ENCODE assay signal across 14 cellular contexts in the genomic region with DNA sequence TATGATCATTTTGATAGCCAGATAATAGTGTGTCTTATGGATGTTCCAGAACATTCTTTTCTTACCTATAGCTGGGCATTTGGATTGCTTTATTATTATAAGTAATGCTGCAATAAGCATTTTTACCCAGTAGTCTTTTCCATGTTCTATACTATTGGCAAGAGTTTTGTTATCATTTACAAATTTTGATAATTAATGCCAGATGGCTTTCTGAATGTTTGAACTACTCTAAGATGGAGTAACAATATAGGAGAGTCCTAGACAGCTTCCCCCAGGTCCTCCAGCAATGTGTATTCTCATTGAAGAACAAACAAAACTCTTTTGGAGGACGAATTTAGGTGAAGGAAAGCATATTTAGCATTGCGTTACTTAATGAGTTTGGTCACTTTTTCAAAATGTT.
DNase-seq lines count a peak whose midpoint lies in the region; ATAC-seq and TF ChIP-seq lines count a peak whose summit lies in the region.
"Had no signal": no experiment of that assay in that cellular context is flagged by ENCODE, and none has a peak within 500 bp of the region (broad histone marks: within the 10 kb centered on the region; RNA-seq: fewer than 3 reads in every experiment).

No MANE protein-coding gene starts in this region.

- no peak for DNase-seq in CD4-positive, alpha-beta T cell
- no peak for DNase-seq in MM.1S
- no peak for DNase-seq in effector memory CD8-positive, alpha-beta T cell
- DNase-seq in natural killer cell treated with Interleukin-12 subunit alpha and Interleukin-12 subunit beta and Interleukin-15 and Interleukin-18, amount 100 ng/mL, for 72 hours (ENCODE audit: low spot score), result no peak
- no peak for DNase-seq in hypothalamus (lab: John Stamatoyannopoulos, UW)
- DNase-seq in GM19240 (ENCODE audit: insufficient read length, low spot score), result no peak
- DNase-seq in cerebellar nuclear complex (lab: John Stamatoyannopoulos, UW), result no peak
- DNase-seq: MG63, NCI-H1105 treated with DMSO at 0.1 percent for 48 hours, NCI-H187, NCI-H2171, NCI-H510A, SIG-M5 had no signal

- H3K27me3 Mint-ChIP-seq in CD4-positive, alpha-beta T cell, result no peaks in the 10 kb centered on the region
- H3K27me3 Mint-ChIP-seq in effector memory CD8-positive, alpha-beta T cell, result no peaks in the 10 kb centered on the region
- H3K27me3 Mint-ChIP-seq in natural killer cell treated with Interleukin-12 subunit alpha and Interleukin-12 subunit beta and Interleukin-15 and Interleukin-18, amount 100 ng/mL, for 72 hours, result no peaks in the 10 kb centered on the region
- H3K27me3 Mint-ChIP-seq: B cell had no signal

- intact Hi-C loops in CD4-positive, alpha-beta T cell (cut with DNase I, micrococcal nuclease), result loop anchor here (1.0 to 5.0 kb wide), 4 partner anchors 35 to 104 kb away; partner anchors contain the start of gene INPP4A (in 2 of the 2)

- H3K4me3 ChIP-seq in MM.1S (ENCODE audit: low read length), result no peak overlapping the region
- H3K4me3 ChIP-seq: MG63 had no signal

- peak overlapping the region; percentile 61 for H3K27ac Mint-ChIP-seq in CD4-positive, alpha-beta T cell
- H3K27ac Mint-ChIP-seq in effector memory CD8-positive, alpha-beta T cell, result peak overlapping the region; percentile 71 to 84
- H3K27ac Mint-ChIP-seq in natural killer cell treated with Interleukin-12 subunit alpha and Interleukin-12 subunit beta and Interleukin-15 and Interleukin-18, amount 100 ng/mL, for 72 hours, result peak overlapping the region; percentile 44 to 89
- H3K27ac Mint-ChIP-seq: B cell had no signal

- no peaks in the 10 kb centered on the region for H3K9me3 Mint-ChIP-seq in CD4-positive, alpha-beta T cell
- H3K9me3 Mint-ChIP-seq in effector memory CD8-positive, alpha-beta T cell, result no peaks in the 10 kb centered on the region
- H3K9me3 Mint-ChIP-seq in natural killer cell treated with Interleukin-12 subunit alpha and Interleukin-12 subunit beta and Interleukin-15 and Interleukin-18, amount 100 ng/mL, for 72 hours, result no peaks in the 10 kb centered on the region

- peaks cover 67% of the 10 kb centered on the region for H3K4me1 Mint-ChIP-seq in CD4-positive, alpha-beta T cell (ENCODE audit: low read depth)
- peaks cover 48 to 71% of the 10 kb centered on the region in 2 donors for H3K4me1 Mint-ChIP-seq in effector memory CD8-positive, alpha-beta T cell (ENCODE audit: low read depth in 2 of 2)
- H3K4me1 Mint-ChIP-seq in natural killer cell treated with Interleukin-12 subunit alpha and Interleukin-12 subunit beta and Interleukin-15 and Interleukin-18, amount 100 ng/mL, for 72 hours (ENCODE audit: low read depth in 2 of 2), result peaks cover 55 to 56% of the 10 kb centered on the region in 2 donors
- H3K4me1 Mint-ChIP-seq: B cell had no signal

- H3K36me3 ChIP-seq in MM.1S (replicated peaks; ENCODE audit: insufficient read depth, low read length), result peaks cover 12% of the 10 kb centered on the region; the same call in 1 of the 2 replicates
- H3K36me3 ChIP-seq: MG63 had no signal

- no peak for TF ChIP-seq CTCF in CD4-positive, alpha-beta T cell (IDR thresholded peaks at IDR 0.05)
- no peak for TF ChIP-seq CTCF in MM.1S (IDR thresholded peaks at IDR 0.05; ENCODE audit: low read length)

- no peak overlapping the region for H3K9ac ChIP-seq in MM.1S (ENCODE audit: low read length)

- no peak overlapping the region for H3K4me3 Mint-ChIP-seq in CD4-positive, alpha-beta T cell
- H3K4me3 Mint-ChIP-seq in effector memory CD8-positive, alpha-beta T cell, result no peak overlapping the region
- no peak overlapping the region for H3K4me3 Mint-ChIP-seq in natural killer cell treated with Interleukin-12 subunit alpha and Interleukin-12 subunit beta and Interleukin-15 and Interleukin-18, amount 100 ng/mL, for 72 hours
- H3K4me3 Mint-ChIP-seq: B cell had no signal

- peaks cover 61% of the 10 kb centered on the region for H3K4me1 ChIP-seq in MM.1S (ENCODE audit: low read length)

- CTCF ChIA-PET in CD4-positive, alpha-beta T cell (lab: Charles Lee), result interaction anchor here (0.9 to 2.0 kb wide), 3 partner anchors 29 to 105 kb away, joined by 3 to 6 read pairs (median 5); no protein-coding TSS in a partner anchor

- no peak overlapping the region for H3K27ac ChIP-seq in CD4-positive, alpha-beta T cell (ENCODE audit: low read depth, low read length)
- peak overlapping the region; percentile 6; the same call in 1 of the 2 replicates for H3K27ac ChIP-seq in MM.1S (ENCODE audit: low read length)

- H3K36me3 Mint-ChIP-seq in CD4-positive, alpha-beta T cell (ENCODE audit: low read depth), result peaks cover 41% of the 10 kb centered on the region
- peaks cover 37% of the 10 kb centered on the region for H3K36me3 Mint-ChIP-seq in effector memory CD8-positive, alpha-beta T cell (ENCODE audit: insufficient read depth)
- H3K36me3 Mint-ChIP-seq in natural killer cell treated with Interleukin-12 subunit alpha and Interleukin-12 subunit beta and Interleukin-15 and Interleukin-18, amount 100 ng/mL, for 72 hours, result peaks cover 3% of the 10 kb centered on the region

- no peaks in the 10 kb centered on the region for H3K9me3 ChIP-seq in CD4-positive, alpha-beta T cell (ENCODE audit: control insufficient read depth, low read length)
- no peaks in the 10 kb centered on the region for H3K9me3 ChIP-seq in MM.1S (replicated peaks; ENCODE audit: insufficient read depth, low read length)
- H3K9me3 ChIP-seq: MG63 had no signal

- H4K20me1 ChIP-seq in MM.1S (ENCODE audit: insufficient read depth, low read length), result no peaks in the 10 kb centered on the region

- no peaks in the 10 kb centered on the region for H3K27me3 ChIP-seq in CD4-positive, alpha-beta T cell (ENCODE audit: control insufficient read depth, insufficient read depth, low read length)
- no peaks in the 10 kb centered on the region for H3K27me3 ChIP-seq in MM.1S (replicated peaks; ENCODE audit: insufficient read depth, low read length)
- H3K27me3 ChIP-seq: MG63 had no signal

- no peak for ATAC-seq in CD4-positive, alpha-beta T cell (ENCODE audit: poor library complexity)
- ATAC-seq in effector memory CD8-positive, alpha-beta T cell (replicated peaks), result no peak
- no peak for ATAC-seq in natural killer cell treated with Interleukin-12 subunit alpha and Interleukin-12 subunit beta and Interleukin-15 and Interleukin-18, amount 100 ng/mL, for 72 hours

- no peak overlapping the region for H3K4me2 ChIP-seq in MM.1S (ENCODE audit: low read depth, low read length)

- peaks cover 98% of the 10 kb centered on the region for H3K79me2 ChIP-seq in MM.1S (ENCODE audit: low read length)

- no peak overlapping the region for H2AFZ ChIP-seq in MM.1S (ENCODE audit: low read length)

- POLR2A ChIA-PET in CD4-positive, alpha-beta T cell (lab: Charles Lee), result no interaction called here

- peaks cover 21% of the 10 kb centered on the region for H3F3A ChIP-seq in MM.1S (ENCODE audit: insufficient read depth, low read length)

- no peaks in the 10 kb centered on the region for H3K9me2 ChIP-seq in MM.1S (replicated peaks; ENCODE audit: insufficient read depth, low read length)
